6 cellular contexts compared by ENCODE assay signal in the genomic region with DNA sequence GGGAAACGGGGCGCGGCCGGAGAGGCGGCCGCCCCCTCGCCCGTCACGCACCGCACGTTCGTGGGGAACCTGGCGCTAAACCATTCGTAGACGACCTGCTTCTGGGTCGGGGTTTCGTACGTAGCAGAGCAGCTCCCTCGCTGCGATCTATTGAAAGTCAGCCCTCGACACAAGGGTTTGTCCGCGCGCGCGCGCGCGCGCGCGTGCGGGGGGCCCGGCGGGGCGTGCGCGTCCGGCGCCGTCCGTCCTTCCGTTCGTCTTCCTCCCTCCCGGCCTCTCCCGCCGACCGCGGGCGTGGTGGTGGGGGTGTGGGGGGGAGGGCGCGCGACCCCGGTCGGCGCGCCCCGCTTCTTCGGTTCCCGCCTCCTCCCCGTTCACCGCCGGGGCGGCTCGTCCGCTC.
A peak's percentile ranks its signal among the peaks of the same experiment; 100 is the strongest.
DNase-seq lines count a peak whose midpoint lies in the region; ATAC-seq lines count a peak whose summit lies in the region.
"Not testable (repeated sequence)": the region's sequence is repeated elsewhere in the genome, so short reads cannot be mapped to it uniquely, and the experiment has no call there.

No MANE protein-coding gene starts in this region.

- not testable (repeated sequence) for H3K36me3 Mint-ChIP-seq in activated CD4-positive, alpha-beta T cell treated with anti-CD3 and anti-CD28 coated beads for 36 hours (ENCODE audit: low read depth); memory B cell; stimulated activated memory B cell treated with anti-CD40 and anti-IgM and Interleukin-4, amounts not matched to agents 10 μg/mL and 1 μg/mL and 100 μg/mL, for 72 hours

- H3K27ac Mint-ChIP-seq in activated CD4-positive, alpha-beta T cell treated with anti-CD3 and anti-CD28 coated beads for 36 hours; memory B cell; stimulated activated memory B cell treated with anti-CD40 and anti-IgM and Interleukin-4, amounts not matched to agents 10 μg/mL and 1 μg/mL and 100 μg/mL, for 72 hours: not testable (repeated sequence)

- not testable (repeated sequence) for H3K9me3 Mint-ChIP-seq in activated CD4-positive, alpha-beta T cell treated with anti-CD3 and anti-CD28 coated beads for 36 hours (ENCODE audit: low read depth); memory B cell; stimulated activated memory B cell treated with anti-CD40 and anti-IgM and Interleukin-4, amounts not matched to agents 10 μg/mL and 1 μg/mL and 100 μg/mL, for 72 hours

- not testable (repeated sequence) for H3K27me3 Mint-ChIP-seq in activated CD4-positive, alpha-beta T cell treated with anti-CD3 and anti-CD28 coated beads for 36 hours; memory B cell; stimulated activated memory B cell treated with anti-CD40 and anti-IgM and Interleukin-4, amounts not matched to agents 10 μg/mL and 1 μg/mL and 100 μg/mL, for 72 hours

- intact Hi-C loops in activated CD4-positive, alpha-beta T cell treated with anti-CD3 and anti-CD28 coated beads for 36 hours (cut with DNase I, micrococcal nuclease): not testable (repeated sequence)

- POLR2A ChIA-PET in activated CD4-positive, alpha-beta T cell treated with anti-CD3 and anti-CD28 coated beads for 36 hours (lab: Charles Lee): not testable (repeated sequence)

- not testable (repeated sequence) for H3K4me1 Mint-ChIP-seq in activated CD4-positive, alpha-beta T cell treated with anti-CD3 and anti-CD28 coated beads for 36 hours; memory B cell; stimulated activated memory B cell treated with anti-CD40 and anti-IgM and Interleukin-4, amounts not matched to agents 10 μg/mL and 1 μg/mL and 100 μg/mL, for 72 hours

- H3K4me3 Mint-ChIP-seq in activated CD4-positive, alpha-beta T cell treated with anti-CD3 and anti-CD28 coated beads for 36 hours; memory B cell; stimulated activated memory B cell treated with anti-CD40 and anti-IgM and Interleukin-4, amounts not matched to agents 10 μg/mL and 1 μg/mL and 100 μg/mL, for 72 hours: not testable (repeated sequence)

- ATAC-seq in GM21737 (IDR thresholded peaks at IDR 0.05; ENCODE audit: unreplicated experiment): peak; percentile 62
- peak; percentile 60 for ATAC-seq in HG02970 (IDR thresholded peaks at IDR 0.05; ENCODE audit: low FRiP score, unreplicated experiment)
- ATAC-seq in HG03280 (IDR thresholded peaks at IDR 0.05; ENCODE audit: unreplicated experiment): peak; percentile 65
- peak; percentile 42 for ATAC-seq in activated CD4-positive, alpha-beta T cell treated with anti-CD3 and anti-CD28 coated beads for 36 hours
- ATAC-seq in memory B cell (ENCODE audit: low read depth): peak; percentile 39
- ATAC-seq in stimulated activated memory B cell treated with anti-CD40 and anti-IgM and Interleukin-4, amounts not matched to agents 10 μg/mL and 1 μg/mL and 100 μg/mL, for 72 hours: peak; percentile 50

- CTCF ChIA-PET in activated CD4-positive, alpha-beta T cell treated with anti-CD3 and anti-CD28 coated beads for 36 hours (lab: Charles Lee): not testable (repeated sequence)

- DNase-seq in activated CD4-positive, alpha-beta T cell treated with anti-CD3 and anti-CD28 coated beads for 36 hours; memory B cell (ENCODE audit: low spot score in 2 of 2): not testable (repeated sequence)
